In the genomic region with DNA sequence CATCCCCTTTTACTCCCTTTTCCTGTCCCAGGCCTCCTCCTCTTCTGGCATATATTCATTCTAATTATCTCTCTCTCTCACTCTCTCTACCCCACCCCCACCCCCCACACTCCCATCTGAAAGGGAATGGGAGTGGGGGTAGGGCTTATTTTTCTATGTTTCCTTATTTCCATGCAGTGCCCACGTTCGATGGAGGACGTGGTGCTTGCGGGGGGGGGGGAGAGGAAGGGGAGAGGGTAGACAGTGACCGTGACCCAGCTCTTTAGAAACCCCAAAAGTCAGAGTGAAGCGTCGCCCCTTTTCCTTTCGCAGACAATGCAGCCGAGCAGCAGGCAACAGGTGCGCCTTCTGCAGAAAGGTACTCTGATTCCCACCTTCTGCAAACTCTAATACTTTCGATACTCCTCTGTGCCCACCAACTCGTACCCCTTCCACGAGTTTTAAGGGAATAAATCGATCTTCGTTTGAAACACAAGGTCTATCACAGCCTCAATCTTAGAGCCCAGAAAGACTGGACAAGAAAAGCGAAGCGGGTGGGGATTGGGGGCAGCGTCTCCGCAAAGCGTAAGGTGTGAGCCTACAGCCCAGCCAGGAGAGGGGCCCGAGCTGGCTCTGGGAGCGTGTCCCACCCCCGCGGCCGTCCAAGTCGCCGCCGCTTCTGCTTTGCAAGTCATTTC, we compare ENCODE assay signal across 1 cellular context.
TF ChIP-seq lines count a peak whose summit lies in the region.

No MANE protein-coding gene starts in this region.

TF ChIP-seq in K562, 482 proteins besides CTCF, POLR2A, EP300 and RAD21 (continued from another document):
- TF ChIP-seq KLF13 (tag; IDR thresholded peaks at IDR 0.05; ENCODE audit: borderline replicate concordance, low read depth): peak; percentile 13; the same call in 1 of the 2 replicates
- TF ChIP-seq, protein P1, sequence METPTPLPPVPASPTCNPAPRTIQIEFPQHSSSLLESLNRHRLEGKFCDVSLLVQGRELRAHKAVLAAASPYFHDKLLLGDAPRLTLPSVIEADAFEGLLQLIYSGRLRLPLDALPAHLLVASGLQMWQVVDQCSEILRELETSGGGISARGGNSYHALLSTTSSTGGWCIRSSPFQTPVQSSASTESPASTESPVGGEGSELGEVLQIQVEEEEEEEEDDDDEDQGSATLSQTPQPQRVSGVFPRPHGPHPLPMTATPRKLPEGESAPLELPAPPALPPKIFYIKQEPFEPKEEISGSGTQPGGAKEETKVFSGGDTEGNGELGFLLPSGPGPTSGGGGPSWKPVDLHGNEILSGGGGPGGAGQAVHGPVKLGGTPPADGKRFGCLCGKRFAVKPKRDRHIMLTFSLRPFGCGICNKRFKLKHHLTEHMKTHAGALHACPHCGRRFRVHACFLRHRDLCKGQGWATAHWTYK (CRISPR knock-in tag; IDR thresholded peaks at IDR 0.05): peak; percentile 60; the same call in 1 of the 2 replicates
- TF ChIP-seq TRIM28 (IDR thresholded peaks at IDR 0.05): 0 out of 2 replicates have a peak, but pooled peaks have one; percentile 12
- TF ChIP-seq, protein P2, sequence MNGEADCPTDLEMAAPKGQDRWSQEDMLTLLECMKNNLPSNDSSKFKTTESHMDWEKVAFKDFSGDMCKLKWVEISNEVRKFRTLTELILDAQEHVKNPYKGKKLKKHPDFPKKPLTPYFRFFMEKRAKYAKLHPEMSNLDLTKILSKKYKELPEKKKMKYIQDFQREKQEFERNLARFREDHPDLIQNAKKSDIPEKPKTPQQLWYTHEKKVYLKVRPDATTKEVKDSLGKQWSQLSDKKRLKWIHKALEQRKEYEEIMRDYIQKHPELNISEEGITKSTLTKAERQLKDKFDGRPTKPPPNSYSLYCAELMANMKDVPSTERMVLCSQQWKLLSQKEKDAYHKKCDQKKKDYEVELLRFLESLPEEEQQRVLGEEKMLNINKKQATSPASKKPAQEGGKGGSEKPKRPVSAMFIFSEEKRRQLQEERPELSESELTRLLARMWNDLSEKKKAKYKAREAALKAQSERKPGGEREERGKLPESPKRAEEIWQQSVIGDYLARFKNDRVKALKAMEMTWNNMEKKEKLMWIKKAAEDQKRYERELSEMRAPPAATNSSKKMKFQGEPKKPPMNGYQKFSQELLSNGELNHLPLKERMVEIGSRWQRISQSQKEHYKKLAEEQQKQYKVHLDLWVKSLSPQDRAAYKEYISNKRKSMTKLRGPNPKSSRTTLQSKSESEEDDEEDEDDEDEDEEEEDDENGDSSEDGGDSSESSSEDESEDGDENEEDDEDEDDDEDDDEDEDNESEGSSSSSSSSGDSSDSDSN (IDR thresholded peaks at IDR 0.05; ENCODE audit: borderline replicate concordance in 1 of 2, low read depth in 2 of 2, low read length in 2 of 2): peak in 1 of 2 experiments; percentile 39; a peak in 1 of 4 replicates
- TF ChIP-seq CREM (IDR thresholded peaks at IDR 0.05; ENCODE audit: low read depth): peak; percentile 45
- TF ChIP-seq ZNF121 (CRISPR knock-in tag; conservative IDR thresholded peaks at IDR 0.05): no peak
- no peak for TF ChIP-seq FOXM1 (IDR thresholded peaks at IDR 0.05; ENCODE audit: low read depth)
- TF ChIP-seq FOXM1 (CRISPR knock-in tag; IDR thresholded peaks at IDR 0.05; ENCODE audit: low read depth): 0 out of 2 replicates have a peak, but pooled peaks have one; percentile 55
- TF ChIP-seq, protein P3, sequence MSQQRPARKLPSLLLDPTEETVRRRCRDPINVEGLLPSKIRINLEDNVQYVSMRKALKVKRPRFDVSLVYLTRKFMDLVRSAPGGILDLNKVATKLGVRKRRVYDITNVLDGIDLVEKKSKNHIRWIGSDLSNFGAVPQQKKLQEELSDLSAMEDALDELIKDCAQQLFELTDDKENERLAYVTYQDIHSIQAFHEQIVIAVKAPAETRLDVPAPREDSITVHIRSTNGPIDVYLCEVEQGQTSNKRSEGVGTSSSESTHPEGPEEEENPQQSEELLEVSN (IDR thresholded peaks at IDR 0.05; ENCODE audit: borderline replicate concordance in 1 of 2, extremely low read depth in 1 of 2, insufficient read depth in 1 of 2, insufficient read length in 1 of 2, low read depth in 1 of 2, low read length in 1 of 2, poor library complexity in 1 of 2, severe bottlenecking in 1 of 2): peak in 1 of 2 experiments; percentile 61
- no peak for TF ChIP-seq CHD1 (IDR thresholded peaks at IDR 0.05; ENCODE audit: low read length)
- TF ChIP-seq NR1H2 (CRISPR knock-in tag; IDR thresholded peaks at IDR 0.05): 0 out of 2 replicates have a peak, but pooled peaks have one; percentile 69
- TF ChIP-seq ZEB2 (IDR thresholded peaks at IDR 0.05): 0 out of 2 replicates have a peak, but pooled peaks have one; percentile 16
- no peak for TF ChIP-seq HOXB6 (CRISPR knock-in tag; IDR thresholded peaks at IDR 0.05; ENCODE audit: borderline replicate concordance)
- TF ChIP-seq, protein P4, sequence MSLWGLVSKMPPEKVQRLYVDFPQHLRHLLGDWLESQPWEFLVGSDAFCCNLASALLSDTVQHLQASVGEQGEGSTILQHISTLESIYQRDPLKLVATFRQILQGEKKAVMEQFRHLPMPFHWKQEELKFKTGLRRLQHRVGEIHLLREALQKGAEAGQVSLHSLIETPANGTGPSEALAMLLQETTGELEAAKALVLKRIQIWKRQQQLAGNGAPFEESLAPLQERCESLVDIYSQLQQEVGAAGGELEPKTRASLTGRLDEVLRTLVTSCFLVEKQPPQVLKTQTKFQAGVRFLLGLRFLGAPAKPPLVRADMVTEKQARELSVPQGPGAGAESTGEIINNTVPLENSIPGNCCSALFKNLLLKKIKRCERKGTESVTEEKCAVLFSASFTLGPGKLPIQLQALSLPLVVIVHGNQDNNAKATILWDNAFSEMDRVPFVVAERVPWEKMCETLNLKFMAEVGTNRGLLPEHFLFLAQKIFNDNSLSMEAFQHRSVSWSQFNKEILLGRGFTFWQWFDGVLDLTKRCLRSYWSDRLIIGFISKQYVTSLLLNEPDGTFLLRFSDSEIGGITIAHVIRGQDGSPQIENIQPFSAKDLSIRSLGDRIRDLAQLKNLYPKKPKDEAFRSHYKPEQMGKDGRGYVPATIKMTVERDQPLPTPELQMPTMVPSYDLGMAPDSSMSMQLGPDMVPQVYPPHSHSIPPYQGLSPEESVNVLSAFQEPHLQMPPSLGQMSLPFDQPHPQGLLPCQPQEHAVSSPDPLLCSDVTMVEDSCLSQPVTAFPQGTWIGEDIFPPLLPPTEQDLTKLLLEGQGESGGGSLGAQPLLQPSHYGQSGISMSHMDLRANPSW (CRISPR knock-in tag; IDR thresholded peaks at IDR 0.05): 0 out of 2 replicates have a peak, but pooled peaks have one; percentile 17
- TF ChIP-seq L3MBTL2 (IDR thresholded peaks at IDR 0.05): 0 out of 2 replicates have a peak, but pooled peaks have one; percentile 10
- 0 out of 2 replicates have a peak, but pooled peaks have one; percentile 1 for TF ChIP-seq FOXO4 (CRISPR knock-in tag; IDR thresholded peaks at IDR 0.05)
